ENCODE assay signal across 1 cellular context in genomic region chr14:69247691-69248440, GRCh38.
TF ChIP-seq lines count a peak whose summit lies in the region.

No MANE protein-coding gene starts in this region.

TF ChIP-seq in SK-N-SH, 30 proteins besides CTCF, POLR2A, EP300 and RAD21 (continued from another document):
- TF ChIP-seq NFIC (IDR thresholded peaks at IDR 0.05; ENCODE audit: borderline replicate concordance) (peak; percentile 76), EZH2phosphoT487 (IDR thresholded peaks at IDR 0.05; ENCODE audit: borderline replicate concordance, low read depth) (no peak), RXRA (IDR thresholded peaks at IDR 0.05; ENCODE audit: borderline replicate concordance, low read depth) (peak; percentile 55; the same call in 1 of the 2 replicates), TEAD4 (IDR thresholded peaks at IDR 0.05; ENCODE audit: borderline replicate concordance, insufficient read depth) (peak; percentile 65; the same call in 1 of the 2 replicates), FOSL2 (IDR thresholded peaks at IDR 0.05; ENCODE audit: borderline replicate concordance, low read depth) (peak; percentile 32; the same call in 1 of the 2 replicates), JUND (IDR thresholded peaks at IDR 0.05) (peak; percentile 63), GATA2 (CRISPR knock-in tag; IDR thresholded peaks at IDR 0.05) (no peak)
- TF ChIP-seq, protein P1, sequence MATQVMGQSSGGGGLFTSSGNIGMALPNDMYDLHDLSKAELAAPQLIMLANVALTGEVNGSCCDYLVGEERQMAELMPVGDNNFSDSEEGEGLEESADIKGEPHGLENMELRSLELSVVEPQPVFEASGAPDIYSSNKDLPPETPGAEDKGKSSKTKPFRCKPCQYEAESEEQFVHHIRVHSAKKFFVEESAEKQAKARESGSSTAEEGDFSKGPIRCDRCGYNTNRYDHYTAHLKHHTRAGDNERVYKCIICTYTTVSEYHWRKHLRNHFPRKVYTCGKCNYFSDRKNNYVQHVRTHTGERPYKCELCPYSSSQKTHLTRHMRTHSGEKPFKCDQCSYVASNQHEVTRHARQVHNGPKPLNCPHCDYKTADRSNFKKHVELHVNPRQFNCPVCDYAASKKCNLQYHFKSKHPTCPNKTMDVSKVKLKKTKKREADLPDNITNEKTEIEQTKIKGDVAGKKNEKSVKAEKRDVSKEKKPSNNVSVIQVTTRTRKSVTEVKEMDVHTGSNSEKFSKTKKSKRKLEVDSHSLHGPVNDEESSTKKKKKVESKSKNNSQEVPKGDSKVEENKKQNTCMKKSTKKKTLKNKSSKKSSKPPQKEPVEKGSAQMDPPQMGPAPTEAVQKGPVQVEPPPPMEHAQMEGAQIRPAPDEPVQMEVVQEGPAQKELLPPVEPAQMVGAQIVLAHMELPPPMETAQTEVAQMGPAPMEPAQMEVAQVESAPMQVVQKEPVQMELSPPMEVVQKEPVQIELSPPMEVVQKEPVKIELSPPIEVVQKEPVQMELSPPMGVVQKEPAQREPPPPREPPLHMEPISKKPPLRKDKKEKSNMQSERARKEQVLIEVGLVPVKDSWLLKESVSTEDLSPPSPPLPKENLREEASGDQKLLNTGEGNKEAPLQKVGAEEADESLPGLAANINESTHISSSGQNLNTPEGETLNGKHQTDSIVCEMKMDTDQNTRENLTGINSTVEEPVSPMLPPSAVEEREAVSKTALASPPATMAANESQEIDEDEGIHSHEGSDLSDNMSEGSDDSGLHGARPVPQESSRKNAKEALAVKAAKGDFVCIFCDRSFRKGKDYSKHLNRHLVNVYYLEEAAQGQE (IDR thresholded peaks at IDR 0.05; ENCODE audit: low read depth, low read length), result 0 out of 2 replicates have a peak, but pooled peaks have one; percentile 12
- TF ChIP-seq, protein P2, sequence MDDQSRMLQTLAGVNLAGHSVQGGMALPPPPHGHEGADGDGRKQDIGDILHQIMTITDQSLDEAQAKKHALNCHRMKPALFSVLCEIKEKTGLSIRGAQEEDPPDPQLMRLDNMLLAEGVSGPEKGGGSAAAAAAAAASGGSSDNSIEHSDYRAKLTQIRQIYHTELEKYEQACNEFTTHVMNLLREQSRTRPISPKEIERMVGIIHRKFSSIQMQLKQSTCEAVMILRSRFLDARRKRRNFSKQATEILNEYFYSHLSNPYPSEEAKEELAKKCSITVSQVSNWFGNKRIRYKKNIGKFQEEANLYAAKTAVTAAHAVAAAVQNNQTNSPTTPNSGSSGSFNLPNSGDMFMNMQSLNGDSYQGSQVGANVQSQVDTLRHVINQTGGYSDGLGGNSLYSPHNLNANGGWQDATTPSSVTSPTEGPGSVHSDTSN (IDR thresholded peaks at IDR 0.05), result no peak
TF ChIP-seq in SK-N-SH: peak in this region for 8.
